8 cellular contexts compared by ENCODE assay signal in genomic region chr22:24156915-24157782, GRCh38. TPM values are rescaled to one million over a fixed set of nuclear protein-coding genes. Genes with fewer than 3 reads are reported as not detected.
A peak's percentile ranks its signal among the peaks of the same experiment; 100 is the strongest.
DNase-seq lines count a peak whose midpoint lies in the region; ATAC-seq and TF ChIP-seq lines count a peak whose summit lies in the region.

No MANE protein-coding gene starts in this region.

- intact Hi-C loops in CD14-positive monocyte (cut with micrococcal nuclease) = loop anchor here in 1 of 2 donors (5.0 kb wide), 2 partner anchors 35 to 50 kb away; no protein-coding TSS in a partner anchor
- intact Hi-C loops in activated CD8-positive, alpha-beta T cell treated with anti-CD3 and anti-CD28 coated beads for 36 hours (cut with micrococcal nuclease) = no loop called here

- TF ChIP-seq CTCF in CD14-positive monocyte (IDR thresholded peaks at IDR 0.05) = peak; percentile 97
- TF ChIP-seq CTCF in activated CD8-positive, alpha-beta T cell treated with anti-CD3 and anti-CD28 coated beads for 36 hours (IDR thresholded peaks at IDR 0.05) = peak; percentile 87

- DNase-seq in CD14-positive monocyte (ENCODE audit: low spot score) (peak; percentile 82), GM19240 (ENCODE audit: insufficient read length, low spot score) (peak; percentile 95), NCI-H82 treated with DMSO at 0.1 percent for 48 hours (lab: John Stamatoyannopoulos, UW; ENCODE audit: unreplicated experiment) (peak; percentile 82), memory B cell (ENCODE audit: low spot score in 2 of 2) (peak; percentile 85 to 89)
- DNase-seq in activated CD8-positive, alpha-beta T cell treated with anti-CD3 and anti-CD28 coated beads for 36 hours = peak; percentile 94
- DNase-seq in effector CD4-positive, alpha-beta T cell = peak; percentile 83
- peak; percentile 53 for DNase-seq in stimulated activated CD8-positive, alpha-beta memory T cell treated with anti-CD3 and anti-CD28 coated beads, Interleukin-12 subunit alpha, Interleukin-12 subunit beta, amount 100 ng/mL, for 24 hours (ENCODE audit: extremely low read depth)

- POLR2A ChIA-PET in activated CD8-positive, alpha-beta T cell treated with anti-CD3 and anti-CD28 coated beads for 36 hours (lab: Charles Lee) = interaction anchor here (0.8 to 2.3 kb wide), 14 partner anchors 8 to 264 kb away, joined by 3 to 10 read pairs (median 4); partner anchors contain the start of gene MIF

- ATAC-seq in HG03442 (IDR thresholded peaks at IDR 0.05; ENCODE audit: unreplicated experiment) = peak; percentile 66
- ATAC-seq in activated CD8-positive, alpha-beta T cell treated with anti-CD3 and anti-CD28 coated beads for 36 hours = peak; percentile 72
- ATAC-seq in memory B cell (ENCODE audit: low read depth) = peak; percentile 82

- peaks cover 6 to 26% of the 10 kb centered on the region in 2 donors for H3K36me3 Mint-ChIP-seq in CD14-positive monocyte
- H3K36me3 Mint-ChIP-seq in activated CD8-positive, alpha-beta T cell treated with anti-CD3 and anti-CD28 coated beads for 36 hours (ENCODE audit: low read depth) = peaks cover 4% of the 10 kb centered on the region
- H3K36me3 Mint-ChIP-seq in memory B cell = peaks cover 3% of the 10 kb centered on the region

- H3K27ac Mint-ChIP-seq in CD14-positive monocyte = peak overlapping the region; percentile 37 to 91 (median 82)
- peak overlapping the region; percentile 84 for H3K27ac Mint-ChIP-seq in activated CD8-positive, alpha-beta T cell treated with anti-CD3 and anti-CD28 coated beads for 36 hours
- H3K27ac Mint-ChIP-seq in memory B cell = peak overlapping the region; percentile 86

- peak overlapping the region; percentile 96 for H3K4me3 Mint-ChIP-seq in CD14-positive monocyte
- peak overlapping the region; percentile 74 for H3K4me3 Mint-ChIP-seq in activated CD8-positive, alpha-beta T cell treated with anti-CD3 and anti-CD28 coated beads for 36 hours
- H3K4me3 Mint-ChIP-seq in memory B cell = peak overlapping the region; percentile 93

- H3K27me3 Mint-ChIP-seq in CD14-positive monocyte (ENCODE audit: low read depth in 3 of 3) = peaks cover 0 to 3% (median 0%) of the 10 kb centered on the region in 3 donors
- H3K27me3 Mint-ChIP-seq in activated CD8-positive, alpha-beta T cell treated with anti-CD3 and anti-CD28 coated beads for 36 hours = no peaks in the 10 kb centered on the region
- no peaks in the 10 kb centered on the region for H3K27me3 Mint-ChIP-seq in memory B cell

- H3K4me1 Mint-ChIP-seq in CD14-positive monocyte (peaks cover 57% of the 10 kb centered on the region), memory B cell (peaks cover 52% of the 10 kb centered on the region)
- peaks cover 88% of the 10 kb centered on the region for H3K4me1 Mint-ChIP-seq in activated CD8-positive, alpha-beta T cell treated with anti-CD3 and anti-CD28 coated beads for 36 hours (ENCODE audit: low read depth)

- H3K9me3 Mint-ChIP-seq in CD14-positive monocyte (peaks cover 0 to 4% (median 0%) of the 10 kb centered on the region in 7 donors), memory B cell (no peaks in the 10 kb centered on the region)
- no peaks in the 10 kb centered on the region for H3K9me3 Mint-ChIP-seq in activated CD8-positive, alpha-beta T cell treated with anti-CD3 and anti-CD28 coated beads for 36 hours

- CTCF ChIA-PET in activated CD8-positive, alpha-beta T cell treated with anti-CD3 and anti-CD28 coated beads for 36 hours (lab: Charles Lee) = interaction anchor here (0.7 to 7.9 kb wide), 20 partner anchors 8 to 263 kb away, joined by 3 to 83 read pairs (median 5); partner anchors contain the start of genes MIF and SPECC1L

RNA-seq across cellular contexts. Expression of gene SUSD2, which starts 24.1 kb away (rescaled TPM):
- polyA plus RNA-seq in CD14-positive monocyte = not detected
- under 1 TPM; 0.65 to 0.95 TPM for total RNA-seq in activated CD8-positive, alpha-beta T cell treated with anti-CD3 and anti-CD28 coated beads for 36 hours

Comparison
In these comparisons a context has a peak if more than half of its experiments do, and no peak if none do; other contexts are left out.
1. Peak in every context shown above with its lines: DNase-seq and ATAC-seq.